9 cellular contexts compared by ENCODE assay signal in genomic region chr4:75514949-75515612, GRCh38. TPM values are rescaled to one million over a fixed set of nuclear protein-coding genes. Genes with fewer than 3 reads are reported as not detected.
DNase-seq lines count a peak whose midpoint lies in the region; ATAC-seq and TF ChIP-seq lines count a peak whose summit lies in the region.
"Had no signal": no experiment of that assay in that cellular context is flagged by ENCODE, and none has a peak within 500 bp of the region (broad histone marks: within the 10 kb centered on the region; RNA-seq: fewer than 3 reads in every experiment).

No MANE protein-coding gene starts in this region.

- DNase-seq in AG20443 (ENCODE audit: low spot score) (peak; percentile 9), Karpas-422 (peak; percentile 50), astrocyte of the spinal cord (ENCODE audit: low read depth, low spot score) (no peak), left lung (no peak), transverse colon (no peak), mucosa of gallbladder (ENCODE audit: low spot score) (no peak)

- no peak for TF ChIP-seq EP300 in transverse colon (IDR thresholded peaks at IDR 0.05; ENCODE audit: low read depth)

- H3K9me3 ChIP-seq in Karpas-422 (ENCODE audit: low read length) (no peaks in the 10 kb centered on the region), left lung (no peaks in the 10 kb centered on the region), transverse colon (no peaks in the 10 kb centered on the region)

- TF ChIP-seq CTCF in astrocyte of the spinal cord (IDR thresholded peaks at IDR 0.05; ENCODE audit: low read depth, low read length): no peak
- no peak for TF ChIP-seq CTCF in left lung (IDR thresholded peaks at IDR 0.05)
- no peak for TF ChIP-seq CTCF in transverse colon (IDR thresholded peaks at IDR 0.05)

- H3K4me2 ChIP-seq in Karpas-422 (ENCODE audit: low read depth, low read length, poor library complexity, severe bottlenecking): peak overlapping the region; percentile 92

- peak overlapping the region; percentile 94 for H3K9ac ChIP-seq in Karpas-422 (ENCODE audit: low read length)

- H3K36me3 ChIP-seq in Karpas-422 (ENCODE audit: insufficient read depth, low read length): peaks cover 13% of the 10 kb centered on the region
- peaks cover 5 to 23% of the 10 kb centered on the region in 2 donors for H3K36me3 ChIP-seq in left lung
- H3K36me3 ChIP-seq in transverse colon: peaks cover 0 to 18% (median 3%) of the 10 kb centered on the region in 4 donors

- 16 to 25% methylated on average over 9 of the region's 9 CpGs for WGBS in transverse colon (ENCODE audit: low coverage in 1 of 2), 2 donors

- in situ Hi-C loops in astrocyte of the spinal cord (cut with HindIII; ENCODE audit: low sequenced_read_pairs): no loop called here
- in situ Hi-C loops in transverse colon (cut with MboI; ENCODE audit: low pct_ligation_motif_present in 1 of 4, low pct_unique_long_range_greater_than_20kb in 1 of 4, low sequenced_read_pairs in 3 of 4): no loop called here

- peak overlapping the region; percentile 83 for H3K27ac ChIP-seq in Karpas-422 (ENCODE audit: low read length)
- peak overlapping the region; percentile 97 to 99 for H3K27ac ChIP-seq in left lung
- H3K27ac ChIP-seq in transverse colon: peak overlapping the region; percentile 93 to 99 (median 96)

- H3K27me3 ChIP-seq in Karpas-422 (ENCODE audit: low read length) (no peaks in the 10 kb centered on the region), left lung (no peaks in the 10 kb centered on the region), transverse colon (no peaks in the 10 kb centered on the region)

- intact Hi-C loops in left lung (cut with DNase I) (no loop called here), transverse colon (cut with DNase I; ENCODE audit: low total_unique reads) (no loop called here)

- H3K4me1 ChIP-seq in Karpas-422 (ENCODE audit: low read length) (peaks cover 27% of the 10 kb centered on the region), left lung (peaks cover 24 to 48% of the 10 kb centered on the region in 2 donors), transverse colon (peaks cover 11 to 48% (median 38%) of the 10 kb centered on the region in 4 donors)

- no peaks in the 10 kb centered on the region for H3K9me2 ChIP-seq in Karpas-422 (replicated peaks; ENCODE audit: insufficient read depth, low read length)

- peak; percentile 5 for ATAC-seq in GM18873 (IDR thresholded peaks at IDR 0.05; ENCODE audit: low FRiP score, unreplicated experiment)
- peak; percentile 0 for ATAC-seq in left lung
- ATAC-seq in HG03108 (IDR thresholded peaks at IDR 0.05; ENCODE audit: unreplicated experiment): no peak

- H3K4me3 ChIP-seq in Karpas-422 (ENCODE audit: low read length) (peak overlapping the region; percentile 95), astrocyte of the spinal cord (ENCODE audit: low read depth, low read length) (peak overlapping the region; percentile 91), left lung (peak overlapping the region; percentile 74 to 87), transverse colon (peak overlapping the region; percentile 67 to 85 (median 78))

- no peak for TF ChIP-seq POLR2A in transverse colon (IDR thresholded peaks at IDR 0.05)

- no peak overlapping the region for H2AFZ ChIP-seq in Karpas-422 (ENCODE audit: low read length)

- H3K79me2 ChIP-seq in Karpas-422 (ENCODE audit: low read length): peaks cover 63% of the 10 kb centered on the region

- H4K20me1 ChIP-seq in Karpas-422 (ENCODE audit: insufficient read depth, low read depth, low read length): no peaks in the 10 kb centered on the region

RNA-seq across cellular contexts. Expression of gene THAP6, which starts 0.8 kb away (rescaled TPM):
- 17.8 and 18.7 TPM in 2 replicates for total RNA-seq in Karpas-422 (2014; rRNA removed; shearing (Covaris generic); ENCODE audit: low replicate concordance)
- total RNA-seq in left lung (10 to 100 TPM; 16.8 to 21.4 TPM), transverse colon (10 to 100 TPM; 16.8 to 39.6 (median 27.6) TPM), mucosa of gallbladder (15.3 TPM)

RNA-seq across cellular contexts. Expression of gene RCHY1, which starts 0.9 kb away (rescaled TPM):
- 10.2 and 13.7 TPM in 2 replicates for total RNA-seq in Karpas-422 (2014; rRNA removed; shearing (Covaris generic); ENCODE audit: low replicate concordance)
- total RNA-seq in left lung (10 to 100 TPM; 28.3 to 30.1 TPM), transverse colon (10 to 100 TPM in 3 of 4 donors, 1 to 10 TPM in 1; 5.2 to 34.8 (median 22.4) TPM), mucosa of gallbladder (26.1 TPM)

RNA-seq across cellular contexts. Expression of gene ODAPH, which starts 40.8 kb away (rescaled TPM):
- total RNA-seq in Karpas-422 (2014; rRNA removed; shearing (Covaris generic); ENCODE audit: low replicate concordance): not detected in 2 replicates
- total RNA-seq in left lung (not detected), transverse colon (not detected), mucosa of gallbladder (not detected)
- total RNA-seq: pulmonary artery endothelial cell had no signal

Comparison
In these comparisons a context has a peak if more than half of its experiments do, and no peak if none do; other contexts are left out.
1. DNase-seq: peak in AG20443 (single experiment) and Karpas-422 (single experiment); none in astrocyte of the spinal cord (single experiment), left lung (0 of 2), transverse colon (single experiment) and mucosa of gallbladder (single experiment).
2. Peak in every context shown above with its lines, with median percentiles within 50 percentile points of each other: H3K27ac ChIP-seq and H3K4me3 ChIP-seq.